In genomic region chr18:3213231-3214059, GRCh38 we compare ENCODE assay signal across 1 cellular context.
TF ChIP-seq lines count a peak whose summit lies in the region.

No MANE protein-coding gene starts in this region.

TF ChIP-seq in K562, 482 proteins besides CTCF, POLR2A, EP300 and RAD21 (continued from another document and continues in another):
- TF ChIP-seq DEAF1 (CRISPR knock-in tag; IDR thresholded peaks at IDR 0.05) (no peak), ZNF512 (tag; IDR thresholded peaks at IDR 0.05) (no peak), ELK3 (CRISPR knock-in tag; IDR thresholded peaks at IDR 0.05) (no peak), NEUROD1 (IDR thresholded peaks at IDR 0.05; ENCODE audit: borderline replicate concordance, low read depth, low read length, partially characterized antibody) (no peak), GTF2B (IDR thresholded peaks at IDR 0.05; ENCODE audit: extremely low read depth, insufficient read length) (no peak), TFAM (CRISPR knock-in tag; conservative IDR thresholded peaks at IDR 0.05) (no peak), ZNF280B (CRISPR knock-in tag; IDR thresholded peaks at IDR 0.05) (no peak), NKRF (IDR thresholded peaks at IDR 0.05; ENCODE audit: borderline replicate concordance) (no peak), ATF1 (CRISPR knock-in tag; IDR thresholded peaks at IDR 0.05) (no peak), ATF1 (tag; IDR thresholded peaks at IDR 0.05) (peak; percentile 41; the same call in 1 of the 2 replicates), ZNF586 (CRISPR knock-in tag; conservative IDR thresholded peaks at IDR 0.05) (no peak), MLLT1 (IDR thresholded peaks at IDR 0.05) (no peak), NR1H2 (CRISPR knock-in tag; IDR thresholded peaks at IDR 0.05) (no peak), BRCA1 (IDR thresholded peaks at IDR 0.05) (no peak), BRCA1 (CRISPR knock-in tag; IDR thresholded peaks at IDR 0.05) (no peak), MYBL2 (IDR thresholded peaks at IDR 0.05; ENCODE audit: low read depth) (0 out of 2 replicates have a peak, but pooled peaks have one; percentile 10), MYBL2 (CRISPR knock-in tag; IDR thresholded peaks at IDR 0.05; ENCODE audit: borderline replicate concordance) (no peak), ZNF639 (CRISPR knock-in tag; conservative IDR thresholded peaks at IDR 0.05 in 1 of 2, IDR thresholded peaks at IDR 0.05 in 1 of 2) (peak in 1 of 2 experiments; percentile 63; a peak in 1 of 4 replicates), ZBED1 (IDR thresholded peaks at IDR 0.05) (no peak), ZBTB9 (CRISPR knock-in tag; IDR thresholded peaks at IDR 0.05) (no peak), EGR1 (conservative IDR thresholded peaks at IDR 0.05) (no peak), TCF3 (CRISPR knock-in tag; IDR thresholded peaks at IDR 0.05) (0 out of 2 replicates have a peak, but pooled peaks have one; percentile 9), TFE3 (CRISPR knock-in tag; IDR thresholded peaks at IDR 0.05) (peak; percentile 34; the same call in 1 of the 2 replicates), POLR3A (IDR thresholded peaks at IDR 0.05; ENCODE audit: borderline replicate concordance, extremely low read depth, insufficient read depth, insufficient read length) (no peak), HMG20B (CRISPR knock-in tag; IDR thresholded peaks at IDR 0.05) (no peak), MAX (CRISPR knock-in tag; IDR thresholded peaks at IDR 0.05) (no peak), FUS (optimal IDR thresholded peaks at IDR 0.05; ENCODE audit: low read depth, low read length) (no peak), ZNF79 (CRISPR knock-in tag; IDR thresholded peaks at IDR 0.05; ENCODE audit: low read depth) (no peak), ZNF668 (CRISPR knock-in tag; IDR thresholded peaks at IDR 0.05) (no peak), KDM5B (IDR thresholded peaks at IDR 0.05; ENCODE audit: insufficient replicate concordance, low read depth, low read length) (no peak), HMBOX1 (IDR thresholded peaks at IDR 0.05) (no peak), NR2F6 (CRISPR knock-in tag; IDR thresholded peaks at IDR 0.05) (no peak), MYC (IDR thresholded peaks at IDR 0.05; ENCODE audit: low read depth, low read length) (0 out of 2 replicates have a peak, but pooled peaks have one; percentile 13), MYC (CRISPR knock-in tag; IDR thresholded peaks at IDR 0.05; ENCODE audit: borderline replicate concordance, low read depth) (no peak), CCAR2 (IDR thresholded peaks at IDR 0.05; ENCODE audit: low read depth, low read length) (no peak), JUND (IDR thresholded peaks at IDR 0.05; ENCODE audit: borderline replicate concordance, low read depth, low read length) (peak; percentile 1; the same call in 1 of the 2 replicates), JUND (tag; IDR thresholded peaks at IDR 0.05; ENCODE audit: borderline replicate concordance, low read depth, low read length) (no peak), ILK (tag; IDR thresholded peaks at IDR 0.05; ENCODE audit: borderline replicate concordance, low read depth) (no peak), BCLAF1 (IDR thresholded peaks at IDR 0.05; ENCODE audit: borderline replicate concordance in 1 of 2, control insufficient read depth in 1 of 2, low read depth in 2 of 2, low read length in 1 of 2) (no peak), MCM7 (IDR thresholded peaks at IDR 0.05) (no peak)
